1 cellular context compared by ENCODE assay signal in the genomic region with DNA sequence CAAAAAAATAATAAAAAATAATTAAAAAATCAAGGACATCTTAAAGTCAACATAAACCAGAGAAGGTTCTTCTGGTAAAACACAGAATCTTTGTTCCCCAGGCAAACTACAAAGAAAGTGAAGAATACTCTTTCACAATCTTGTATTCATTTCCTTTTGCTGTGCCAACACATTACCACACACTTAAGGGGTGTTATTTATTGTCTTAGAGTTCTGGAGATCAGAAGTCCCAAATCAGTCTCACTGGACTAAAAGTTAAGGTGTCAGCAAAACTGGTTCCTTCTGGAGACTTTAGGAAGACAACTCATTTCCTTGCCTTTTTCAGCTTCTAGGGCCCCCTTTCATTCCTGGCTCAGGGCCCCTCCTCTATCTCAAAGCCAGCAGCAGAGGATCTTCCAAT.
TF ChIP-seq lines count a peak whose summit lies in the region.

No MANE protein-coding gene starts in this region.

TF ChIP-seq in H1, 55 proteins besides CTCF, POLR2A, EP300 and RAD21:
- TF ChIP-seq KDM1A (IDR thresholded peaks at IDR 0.05; ENCODE audit: borderline replicate concordance, low read length) (no peak), SP1 (IDR thresholded peaks at IDR 0.05; ENCODE audit: low read depth, low read length) (no peak), BRCA1 (IDR thresholded peaks at IDR 0.05; ENCODE audit: low read depth, low read length) (no peak), SIRT6 (IDR thresholded peaks at IDR 0.05; ENCODE audit: low read length) (no peak), SP4 (IDR thresholded peaks at IDR 0.05; ENCODE audit: low read length) (no peak), TAF7 (optimal IDR thresholded peaks at IDR 0.05; ENCODE audit: borderline replicate concordance, low read depth, low read length) (no peak), CHD7 (IDR thresholded peaks at IDR 0.05; ENCODE audit: insufficient replicate concordance, low read length) (no peak), JUN (IDR thresholded peaks at IDR 0.05; ENCODE audit: low read depth, low read length) (no peak)
